In the genomic region with DNA sequence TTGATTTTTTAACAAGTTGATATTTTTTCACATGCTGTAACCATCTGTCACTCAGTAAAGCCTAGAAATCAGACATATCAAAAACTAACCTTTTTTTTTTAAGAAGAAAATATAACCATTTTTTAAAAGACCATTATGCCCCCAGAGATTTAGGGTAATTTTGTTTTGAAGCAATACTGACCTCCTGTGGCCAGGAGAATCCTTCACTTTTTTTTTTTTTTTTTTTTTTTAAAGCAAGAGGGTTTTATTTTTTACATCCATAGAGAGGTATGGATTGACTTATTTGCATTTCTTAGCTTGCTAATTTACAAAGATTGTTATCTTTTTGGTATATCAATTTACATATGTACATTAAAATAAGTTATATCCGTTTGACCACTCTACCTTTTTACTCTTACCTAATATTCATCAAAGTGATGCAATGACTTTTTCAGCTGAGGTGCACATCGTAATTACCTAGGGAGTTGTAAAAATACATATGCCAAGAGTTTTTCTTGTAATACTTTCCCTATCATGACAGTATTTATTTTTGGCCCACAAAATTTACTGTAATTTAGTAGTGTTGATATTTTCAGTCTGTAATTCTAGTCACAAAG, we compare ENCODE assay signal across 10 cellular contexts.
DNase-seq lines count a peak whose midpoint lies in the region; ATAC-seq and TF ChIP-seq lines count a peak whose summit lies in the region.
"Had no signal": no experiment of that assay in that cellular context is flagged by ENCODE, and none has a peak within 500 bp of the region (broad histone marks: within the 10 kb centered on the region; RNA-seq: fewer than 3 reads in every experiment).

No MANE protein-coding gene starts in this region.

- H3K36me3 Mint-ChIP-seq in effector memory CD8-positive, alpha-beta T cell (ENCODE audit: insufficient read depth), result no peaks in the 10 kb centered on the region
- H3K36me3 Mint-ChIP-seq: CD4-positive, CD25-positive, alpha-beta regulatory T cell had no signal

- H3K36me3 ChIP-seq in psoas muscle (ENCODE audit: insufficient read depth in 1 of 2, low read depth in 1 of 2), result no peaks in the 10 kb centered on the region

- H3K4me3 ChIP-seq in dorsolateral prefrontal cortex (no peak overlapping the region), psoas muscle (no peak overlapping the region)

- no peak for ATAC-seq in psoas muscle
- ATAC-seq in effector memory CD8-positive, alpha-beta T cell (replicated peaks), result no peak

- intact Hi-C loops in dorsolateral prefrontal cortex (cut with DNase I), result loop anchor here in 1 of 2 donors (5.0 kb wide), 1 partner anchor 253 kb away; no protein-coding TSS in a partner anchor
- intact Hi-C loops in psoas muscle (cut with DNase I), result loop anchor here (5.0 kb wide), 1 partner anchor 253 kb away; no protein-coding TSS in a partner anchor

- H3K27ac Mint-ChIP-seq in effector memory CD8-positive, alpha-beta T cell, result no peak overlapping the region
- H3K27ac Mint-ChIP-seq: CD4-positive, CD25-positive, alpha-beta regulatory T cell; stimulated activated naive CD8-positive, alpha-beta T cell treated with anti-CD3 and anti-CD28 coated beads, Interleukin-15, Interleukin-2, amounts not matched to agents 100 ng/mL and 50 ng/mL, for 24 hours had no signal

- no peak overlapping the region for H3K4me3 Mint-ChIP-seq in effector memory CD8-positive, alpha-beta T cell
- H3K4me3 Mint-ChIP-seq: CD4-positive, CD25-positive, alpha-beta regulatory T cell; stimulated activated naive CD8-positive, alpha-beta T cell treated with anti-CD3 and anti-CD28 coated beads, Interleukin-15, Interleukin-2, amounts not matched to agents 100 ng/mL and 50 ng/mL, for 24 hours had no signal

- peak in 54 of 56 donors; percentile 17 to 70 (median 48) for TF ChIP-seq CTCF in dorsolateral prefrontal cortex (IDR thresholded peaks at IDR 0.05 in 54 of 56, conservative IDR thresholded peaks at IDR 0.05 in 2 of 56; ENCODE audit: low read depth in 1 of 56, partially characterized antibody in 56 of 56)
- TF ChIP-seq CTCF in psoas muscle (IDR thresholded peaks at IDR 0.05), result peak; percentile 39

- H3K9me3 ChIP-seq in psoas muscle, result no peaks in the 10 kb centered on the region

- H3K27me3 ChIP-seq in dorsolateral prefrontal cortex (no peaks in the 10 kb centered on the region), psoas muscle (ENCODE audit: insufficient read depth in 3 of 3, low read length in 2 of 3) (no peaks in the 10 kb centered on the region)

- peaks cover 20 to 35% of the 10 kb centered on the region in 2 donors for H3K27me3 Mint-ChIP-seq in effector memory CD8-positive, alpha-beta T cell

- no peaks in the 10 kb centered on the region for H3K4me1 Mint-ChIP-seq in effector memory CD8-positive, alpha-beta T cell (ENCODE audit: low read depth in 2 of 2)

- no peaks in the 10 kb centered on the region for H3K4me1 ChIP-seq in psoas muscle

- WGBS in psoas muscle, 3 donors, result 44 to 45% (median 45%) methylated on average over 2 of the region's 2 CpGs

- peak; percentile 24 for DNase-seq in NCI-H748 (lab: John Stamatoyannopoulos, UW; ENCODE audit: unreplicated experiment)
- no peak for DNase-seq in NCI-H748 treated with DMSO at 0.1 percent for 48 hours (lab: John Stamatoyannopoulos, UW)
- DNase-seq in NCI-H2227 treated with DMSO at 0.1 percent for 48 hours (lab: John Stamatoyannopoulos, UW), result peak; percentile 25
- DNase-seq in dorsolateral prefrontal cortex, result no peak
- DNase-seq in psoas muscle, result no peak
- DNase-seq in effector memory CD8-positive, alpha-beta T cell, result no peak
- DNase-seq in stimulated activated CD8-positive, alpha-beta memory T cell treated with anti-CD3 and anti-CD28 coated beads, Interleukin-4, amount 100 ng/mL, for 48 hours, result no peak
- DNase-seq in middle frontal gyrus (ENCODE audit: extremely low spot score, low spot score), result no peak
- DNase-seq: CD4-positive, CD25-positive, alpha-beta regulatory T cell had no signal

- H3K9me3 Mint-ChIP-seq in effector memory CD8-positive, alpha-beta T cell, result no peaks in the 10 kb centered on the region
- H3K9me3 Mint-ChIP-seq: stimulated activated naive CD8-positive, alpha-beta T cell treated with anti-CD3 and anti-CD28 coated beads, Interleukin-15, Interleukin-2, amounts not matched to agents 100 ng/mL and 50 ng/mL, for 24 hours had no signal

- H3K27ac ChIP-seq in dorsolateral prefrontal cortex, result no peak overlapping the region
- H3K27ac ChIP-seq in psoas muscle, result no peak overlapping the region

Comparison
In these comparisons a context has a peak if more than half of its experiments do, and no peak if none do; other contexts are left out.
1. DNase-seq: peak in NCI-H748 (single experiment) and NCI-H2227 treated with DMSO at 0.1 percent for 48 hours (single experiment); none in NCI-H748 treated with DMSO at 0.1 percent for 48 hours (single experiment), dorsolateral prefrontal cortex (0 of 10), psoas muscle (0 of 2), effector memory CD8-positive, alpha-beta T cell (0 of 3), stimulated activated CD8-positive, alpha-beta memory T cell treated with anti-CD3 and anti-CD28 coated beads, Interleukin-4, amount 100 ng/mL, for 48 hours (single experiment) and middle frontal gyrus (single experiment).